9 cellular contexts compared by ENCODE assay signal in the genomic region with DNA sequence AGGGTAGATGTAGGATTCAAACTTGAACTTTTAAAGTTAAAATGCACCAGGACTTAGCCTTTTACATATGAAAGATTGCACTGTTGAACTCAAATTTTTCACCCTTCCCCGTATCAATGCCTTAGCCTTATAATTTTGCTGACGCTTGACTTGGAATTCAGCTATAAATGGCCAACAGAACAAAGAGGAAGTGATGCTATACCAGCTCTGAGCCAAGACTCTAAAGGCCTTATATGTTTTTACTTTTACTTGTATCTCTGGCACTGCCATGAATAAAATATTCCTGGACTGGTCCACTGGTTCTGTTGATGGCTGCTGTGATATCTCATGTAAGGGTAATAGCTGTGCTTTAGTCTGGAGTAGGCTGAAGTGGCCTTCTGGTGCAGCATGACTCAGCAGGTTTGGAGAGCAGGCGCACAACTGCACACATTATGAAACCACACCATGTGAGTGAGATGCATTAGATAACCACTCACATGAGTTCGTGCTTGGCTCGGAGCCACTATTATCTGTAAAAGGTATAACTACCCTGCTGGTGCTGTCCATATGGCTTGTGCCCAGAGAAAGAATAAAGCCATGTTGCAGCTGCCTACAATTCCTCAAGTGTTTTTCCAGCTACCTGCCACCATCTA. TPM values are rescaled to one million over a fixed set of nuclear protein-coding genes. Genes with fewer than 3 reads are reported as not detected.
DNase-seq lines count a peak whose midpoint lies in the region; ATAC-seq, FAIRE-seq and TF ChIP-seq lines count a peak whose summit lies in the region.
"Had no signal": no experiment of that assay in that cellular context is flagged by ENCODE, and none has a peak within 500 bp of the region (broad histone marks: within the 10 kb centered on the region; RNA-seq: fewer than 3 reads in every experiment).

No MANE protein-coding gene starts in this region.

- POLR2A ChIA-PET in T-cell (lab: Charles Lee), result no interaction called here

- no peaks in the 10 kb centered on the region for H3K4me1 Mint-ChIP-seq in T-cell

- H3K9me3 Mint-ChIP-seq in T-cell, result peaks cover 10 to 17% (median 15%) of the 10 kb centered on the region in 3 donors

- DNase-seq in AG20443 (ENCODE audit: low spot score) (peak; percentile 26), GM12891 (ENCODE audit: insufficient read length, low spot score) (no peak), RCC 7860 (ENCODE audit: low spot score) (peak; percentile 13), fibroblast of pulmonary artery (ENCODE audit: low read depth) (peak; percentile 70), hippocampal formation (lab: John Stamatoyannopoulos, UW) (no peak), T-cell (no peak), NCI-H526 treated with DMSO at 0.1 percent for 48 hours (lab: John Stamatoyannopoulos, UW) (no peak)
- DNase-seq: right lobe of liver had no signal

- no peak for TF ChIP-seq POLR2A in GM12891 (IDR thresholded peaks at IDR 0.05; ENCODE audit: low read depth, low read length)

- no peak overlapping the region for H3K27ac Mint-ChIP-seq in T-cell

- no peak overlapping the region for H3K4me3 Mint-ChIP-seq in T-cell

- no peaks in the 10 kb centered on the region for H3K36me3 Mint-ChIP-seq in T-cell

- peaks cover 17 to 24% of the 10 kb centered on the region in 2 donors for H3K27me3 Mint-ChIP-seq in T-cell

- ATAC-seq in T-cell (replicated peaks in 1 of 4) (no peak), HG03175 (IDR thresholded peaks at IDR 0.05; ENCODE audit: unreplicated experiment) (no peak)

- CTCF ChIA-PET in T-cell (lab: Charles Lee), result no interaction called here

- FAIRE-seq in GM12891 (lab: Jason Lieb, UNC), result no peak
- FAIRE-seq in RCC 7860 (lab: Jason Lieb, UNC), result no peak

- TF ChIP-seq CTCF in fibroblast of pulmonary artery (IDR thresholded peaks at IDR 0.05; ENCODE audit: low read length, missing control alignments), result no peak

- H3K4me3 ChIP-seq in fibroblast of pulmonary artery (replicated peaks; ENCODE audit: low read depth, low read length), result no peak overlapping the region
- H3K4me3 ChIP-seq: right lobe of liver had no signal

TF ChIP-seq in GM12891, 5 proteins besides CTCF, POLR2A, EP300 and RAD21:
- TF ChIP-seq POLR2AphosphoS5 (IDR thresholded peaks at IDR 0.05; ENCODE audit: low read depth, low read length), result no peak
- TF ChIP-seq SPI1 (IDR thresholded peaks at IDR 0.05; ENCODE audit: low read depth, low read length), result 0 out of 2 replicates have a peak, but pooled peaks have one; percentile 13

RNA-seq across cellular contexts. Expression of gene IER3IP1, which starts 8.4 kb away (rescaled TPM):
- polyA plus RNA-seq in GM12891 (2012; ENCODE audit: low read depth, missing spikeins), result 13.7 TPM
- total RNA-seq in T-cell, result 1 to 10 TPM; 3.5 to 8.6 (median 7.3) TPM

RNA-seq across cellular contexts. Expression of gene HDHD2, which starts 34.2 kb away (rescaled TPM):
- 11.5 TPM for polyA plus RNA-seq in GM12891 (2012; ENCODE audit: low read depth, missing spikeins)
- total RNA-seq in T-cell, result 10 to 100 TPM; 32.9 to 39.3 (median 34.3) TPM

Comparison
In these comparisons a context has a peak if more than half of its experiments do, and no peak if none do; other contexts are left out.
1. DNase-seq: peak in AG20443 (single experiment), RCC 7860 (single experiment) and fibroblast of pulmonary artery (single experiment); none in GM12891 (single experiment), hippocampal formation (0 of 2), T-cell (0 of 34) and NCI-H526 treated with DMSO at 0.1 percent for 48 hours (single experiment).